ENCODE assay signal across 8 cellular contexts in the genomic region with DNA sequence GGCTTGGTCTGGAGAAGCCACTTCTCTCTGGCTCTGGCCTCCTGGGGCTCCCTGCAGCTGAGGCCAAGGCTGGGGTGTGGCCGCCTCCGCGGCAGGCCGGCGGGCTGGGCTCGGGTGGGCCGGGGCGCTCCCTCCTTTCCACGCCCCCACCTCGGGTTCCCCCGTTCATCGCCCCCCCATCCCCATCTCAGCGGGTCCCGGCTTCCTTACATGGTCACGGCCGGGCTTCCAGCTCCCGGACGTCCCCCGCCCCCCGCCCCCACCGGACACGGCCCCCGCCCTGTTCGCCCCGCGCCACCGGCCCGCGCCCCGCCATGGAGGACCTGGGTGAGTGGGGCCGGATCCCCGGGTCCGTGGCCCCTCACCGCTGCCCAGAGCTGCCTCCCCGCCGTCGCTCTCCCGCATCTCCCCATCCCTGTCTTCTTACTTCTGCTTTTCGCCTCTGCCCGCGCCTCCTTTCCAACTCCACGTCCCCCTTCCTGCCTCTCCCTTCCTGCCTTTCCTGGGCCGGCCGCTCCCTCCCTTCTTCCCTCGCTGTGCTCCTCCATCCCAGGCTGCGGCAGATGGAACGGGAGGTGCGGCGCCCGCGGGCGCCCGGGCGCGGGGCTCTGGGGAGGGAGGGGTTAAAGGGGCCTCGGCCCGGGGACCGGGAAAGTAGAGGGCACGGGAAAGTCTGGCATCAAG. TPM values are rescaled to one million over a fixed set of nuclear protein-coding genes. Genes with fewer than 3 reads are reported as not detected.
A peak's percentile ranks its signal among the peaks of the same experiment; 100 is the strongest.
DNase-seq lines count a peak whose midpoint lies in the region; ATAC-seq and TF ChIP-seq lines count a peak whose summit lies in the region.

A gene (plus strand): TSS at position 278 of the 684 bp plus-strand sequence. CDS start 37 bp downstream, at position 315.

- H3K9me3 ChIP-seq in colonic mucosa = no peaks in the 10 kb centered on the region
- H3K9me3 ChIP-seq in stomach smooth muscle (ENCODE audit: control insufficient read depth in 2 of 2, low read length in 2 of 2) = no peaks in the 10 kb centered on the region

- ATAC-seq in GM18520 (IDR thresholded peaks at IDR 0.05; ENCODE audit: unreplicated experiment) = no peak
- ATAC-seq in GM18861 (IDR thresholded peaks at IDR 0.05; ENCODE audit: unreplicated experiment) = no peak

- DNase-seq in GDM1 (lab: John Stamatoyannopoulos, UW) (peak; percentile 18), NCI-H226 (peak; percentile 20), colonic mucosa (peak; percentile 60), kidney tubule cell (ENCODE audit: low spot score) (peak; percentile 55), NCI-H187 (lab: John Stamatoyannopoulos, UW) (no peak)

- no peak for TF ChIP-seq CTCF in colonic mucosa (IDR thresholded peaks at IDR 0.05)

- H3K36me3 ChIP-seq in colonic mucosa = no peaks in the 10 kb centered on the region
- peaks cover 21 to 26% of the 10 kb centered on the region in 2 donors for H3K36me3 ChIP-seq in stomach smooth muscle (ENCODE audit: control insufficient read depth in 2 of 2, insufficient read depth in 2 of 2, low read length in 2 of 2)

- intact Hi-C loops in colonic mucosa (cut with DNase I) = no loop called here

- H3K27ac ChIP-seq in colonic mucosa (peak within 1 kb of the TSS; percentile 85), stomach smooth muscle (ENCODE audit: low read length) (peak within 1 kb of the TSS; percentile 99)

- H3K9ac ChIP-seq in colonic mucosa (ENCODE audit: low read depth in 2 of 2, low read length in 2 of 2) (peak within 1 kb of the TSS; percentile 59 to 68), stomach smooth muscle (ENCODE audit: low read length in 2 of 2) (peak within 1 kb of the TSS; percentile 98 to 99)

- H3K4me1 ChIP-seq in colonic mucosa (peaks cover 4% of the 10 kb centered on the region), stomach smooth muscle (ENCODE audit: control insufficient read depth, insufficient read depth, low read length) (peaks cover 53% of the 10 kb centered on the region)

- H3K27me3 ChIP-seq in colonic mucosa (no peaks in the 10 kb centered on the region), stomach smooth muscle (ENCODE audit: control insufficient read depth in 1 of 2, insufficient read depth in 2 of 2, low read length in 2 of 2) (no peaks in the 10 kb centered on the region)

- H3K4me3 ChIP-seq in colonic mucosa = peak within 1 kb of the TSS; percentile 37
- peak within 1 kb of the TSS; percentile 96 for H3K4me3 ChIP-seq in stomach smooth muscle (ENCODE audit: low read length in 2 of 2)

RNA-seq across cellular contexts. Expression of the gene that starts here (rescaled TPM):
- 10 to 100 TPM; 10.9 to 34.2 TPM for total RNA-seq in colonic mucosa

Comparison
In these comparisons a context has a peak if more than half of its experiments do, and no peak if none do; other contexts are left out.
1. DNase-seq: peak in GDM1 (single experiment), NCI-H226 (single experiment), colonic mucosa (single experiment) and kidney tubule cell (single experiment); none in NCI-H187 (0 of 2).